Comparison of ENCODE assay signal across 15 cellular contexts in the genomic region with DNA sequence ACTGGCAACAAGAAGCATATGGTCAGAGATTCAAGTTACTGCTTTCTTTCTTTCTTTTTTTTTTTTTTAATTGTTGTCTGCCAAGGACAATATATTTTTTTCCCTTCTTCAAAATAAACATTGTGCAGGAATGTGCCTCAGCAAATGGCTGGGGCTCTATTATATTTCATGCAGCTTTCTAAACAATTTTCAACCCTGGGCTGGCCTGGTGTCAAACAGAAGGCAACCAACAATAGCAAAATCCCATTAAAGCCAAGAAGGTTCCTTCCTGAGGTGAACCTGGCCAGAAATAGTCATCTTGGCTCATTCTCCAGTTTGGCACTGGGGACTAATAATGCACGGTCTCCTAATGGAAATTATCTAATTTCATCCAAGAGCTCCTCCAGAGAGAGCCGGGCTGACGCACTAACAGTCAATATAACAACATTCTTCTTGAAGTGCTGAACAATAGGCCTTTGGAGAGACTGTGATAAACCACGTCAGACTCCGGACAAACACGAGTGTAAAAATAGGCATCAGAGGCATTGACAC. TPM values are rescaled to one million over a fixed set of nuclear protein-coding genes. Genes with fewer than 3 reads are reported as not detected.
DNase-seq lines count a peak whose midpoint lies in the region; ATAC-seq and TF ChIP-seq lines count a peak whose summit lies in the region.
"Had no signal": no experiment of that assay in that cellular context is flagged by ENCODE, and none has a peak within 500 bp of the region (broad histone marks: within the 10 kb centered on the region; RNA-seq: fewer than 3 reads in every experiment).

No MANE protein-coding gene starts in this region.

- WGBS in adrenal gland, 4 donors, result 44 to 55% (median 49%) methylated on average over 4 to 6 of the region's 6 CpGs
- WGBS in transverse colon (ENCODE audit: low coverage in 1 of 2), 2 donors, result 37 to 49% methylated on average over 6 of the region's 6 CpGs

- no peak for TF ChIP-seq EP300 in transverse colon (IDR thresholded peaks at IDR 0.05; ENCODE audit: low read depth)

- no peak for ATAC-seq in HG02970 (IDR thresholded peaks at IDR 0.05; ENCODE audit: low FRiP score, unreplicated experiment)
- no peak for ATAC-seq in natural killer cell
- ATAC-seq: stimulated activated naive CD8-positive, alpha-beta T cell treated with anti-CD3 and anti-CD28 coated beads, Interleukin-15, amount 100 ng/mL, for 72 hours had no signal

- H3K27ac Mint-ChIP-seq in MCF 10A (ENCODE audit: low read depth, unreplicated experiment) (no peak overlapping the region), natural killer cell (no peak overlapping the region)
- H3K27ac Mint-ChIP-seq: activated T-helper 1 cell treated with anti-CD3 and anti-CD28 coated beads, Interleukin-12 subunit alpha, Interleukin-12 subunit beta, Interleukin-2, Interleukin-4 antibody, amounts not matched to agents 30 ng/mL and 10 ng/mL and 1 ng/mL, durations not matched to agents 14 hours and 24 hours and 36 hours; CD4-positive, CD25-positive, alpha-beta regulatory T cell; stimulated activated naive CD8-positive, alpha-beta T cell treated with anti-CD3 and anti-CD28 coated beads, Interleukin-15, amount 100 ng/mL, for 72 hours had no signal

- BruUV-seq in MCF 10A (replicated peaks; lab: Mats Ljungman, UMichigan), result no TSS peak

- TF ChIP-seq POLR2A in adrenal gland (IDR thresholded peaks at IDR 0.05) (no peak), transverse colon (IDR thresholded peaks at IDR 0.05) (no peak)

- in situ Hi-C loops in transverse colon (cut with MboI; ENCODE audit: low pct_ligation_motif_present in 1 of 4, low pct_unique_long_range_greater_than_20kb in 1 of 4, low sequenced_read_pairs in 3 of 4), result no loop called here

- H3K27ac ChIP-seq in adrenal gland (no peak overlapping the region), transverse colon (peak overlapping the region in 3 of 4 donors; percentile 39 to 66 (median 62))

- H3K4me3 Mint-ChIP-seq in MCF 10A (ENCODE audit: unreplicated experiment), result no peak overlapping the region
- no peak overlapping the region for H3K4me3 Mint-ChIP-seq in natural killer cell
- H3K4me3 Mint-ChIP-seq: activated T-helper 1 cell treated with anti-CD3 and anti-CD28 coated beads, Interleukin-12 subunit alpha, Interleukin-12 subunit beta, Interleukin-2, Interleukin-4 antibody, amounts not matched to agents 30 ng/mL and 10 ng/mL and 1 ng/mL, durations not matched to agents 14 hours and 24 hours and 36 hours; CD4-positive, CD25-positive, alpha-beta regulatory T cell; stimulated activated naive CD8-positive, alpha-beta T cell treated with anti-CD3 and anti-CD28 coated beads, Interleukin-15, amount 100 ng/mL, for 72 hours had no signal

- H3K27me3 ChIP-seq in adrenal gland, result no peaks in the 10 kb centered on the region
- H3K27me3 ChIP-seq in transverse colon, result no peaks in the 10 kb centered on the region

- H3K9me3 ChIP-seq in adrenal gland (replicated peaks in 1 of 3), result no peaks in the 10 kb centered on the region
- no peaks in the 10 kb centered on the region for H3K9me3 ChIP-seq in transverse colon

- CTCF ChIA-PET in MCF 10A (lab: Yijun Ruan, JAX), result no interaction called here

- POLR2A ChIA-PET in MCF 10A (lab: Yijun Ruan, JAX), result no interaction called here

- no peaks in the 10 kb centered on the region for H3K4me1 Mint-ChIP-seq in MCF 10A (ENCODE audit: insufficient read depth, unreplicated experiment)
- H3K4me1 Mint-ChIP-seq in natural killer cell, result no peaks in the 10 kb centered on the region
- H3K4me1 Mint-ChIP-seq: CD4-positive, CD25-positive, alpha-beta regulatory T cell; stimulated activated naive CD8-positive, alpha-beta T cell treated with anti-CD3 and anti-CD28 coated beads, Interleukin-15, amount 100 ng/mL, for 72 hours had no signal

- H3K4me1 ChIP-seq in adrenal gland (replicated peaks in 1 of 2) (no peaks in the 10 kb centered on the region), transverse colon (peaks cover 0 to 6% (median 1%) of the 10 kb centered on the region in 4 donors)

- no peak overlapping the region for H3K4me3 ChIP-seq in adrenal gland
- H3K4me3 ChIP-seq in fibroblast of pulmonary artery (replicated peaks; ENCODE audit: low read depth, low read length), result no peak overlapping the region
- H3K4me3 ChIP-seq in transverse colon, result no peak overlapping the region

- H3K9me3 Mint-ChIP-seq in MCF 10A (ENCODE audit: unreplicated experiment), result no peaks in the 10 kb centered on the region
- H3K9me3 Mint-ChIP-seq in natural killer cell, result peaks cover 0 to 2% of the 10 kb centered on the region in 2 donors
- H3K9me3 Mint-ChIP-seq: activated T-helper 1 cell treated with anti-CD3 and anti-CD28 coated beads, Interleukin-12 subunit alpha, Interleukin-12 subunit beta, Interleukin-2, Interleukin-4 antibody, amounts not matched to agents 30 ng/mL and 10 ng/mL and 1 ng/mL, durations not matched to agents 14 hours and 24 hours and 36 hours; stimulated activated naive CD8-positive, alpha-beta T cell treated with anti-CD3 and anti-CD28 coated beads, Interleukin-15, amount 100 ng/mL, for 72 hours had no signal

- DNase-seq in adrenal gland (peak; percentile 18 to 72 (median 35)), fibroblast of pulmonary artery (ENCODE audit: low read depth) (peak; percentile 94), mucosa of gallbladder (ENCODE audit: low spot score) (peak; percentile 24), transverse colon (no peak), MCF 10A (ENCODE audit: unreplicated experiment) (no peak), natural killer cell (no peak)
- DNase-seq: activated CD4-positive, alpha-beta T cell treated with anti-CD3 and anti-CD28 coated beads for 1 hour; CD4-positive, CD25-positive, alpha-beta regulatory T cell; central memory CD4-positive, alpha-beta T cell; NCI-H1694; occipital lobe; stimulated activated CD4-positive, alpha-beta T cell treated with anti-CD3 and anti-CD28 coated beads, Interleukin-4, amount 100 ng/mL, for 24 hours; stimulated activated naive CD8-positive, alpha-beta T cell treated with anti-CD3 and anti-CD28 coated beads, Interleukin-15, amount 100 ng/mL, for 72 hours had no signal

- TF ChIP-seq CTCF in adrenal gland (IDR thresholded peaks at IDR 0.05) (no peak), fibroblast of pulmonary artery (IDR thresholded peaks at IDR 0.05; ENCODE audit: low read length, missing control alignments) (no peak), transverse colon (IDR thresholded peaks at IDR 0.05) (no peak), MCF 10A (IDR thresholded peaks at IDR 0.05; ENCODE audit: unreplicated experiment) (no peak), natural killer cell (IDR thresholded peaks at IDR 0.05) (no peak)

- H3K27me3 Mint-ChIP-seq in MCF 10A (ENCODE audit: insufficient read depth, unreplicated experiment) (no peaks in the 10 kb centered on the region), natural killer cell (ENCODE audit: low read depth in 2 of 2) (peaks cover 2 to 7% of the 10 kb centered on the region in 2 donors)
- H3K27me3 Mint-ChIP-seq: CD4-positive, CD25-positive, alpha-beta regulatory T cell; stimulated activated naive CD8-positive, alpha-beta T cell treated with anti-CD3 and anti-CD28 coated beads, Interleukin-15, amount 100 ng/mL, for 72 hours had no signal

- intact Hi-C loops in adrenal gland (cut with DNase I), result no loop called here
- intact Hi-C loops in transverse colon (cut with DNase I; ENCODE audit: low total_unique reads), result no loop called here
- intact Hi-C loops in MCF 10A (cut with micrococcal nuclease), result no loop called here
- intact Hi-C loops in natural killer cell (cut with micrococcal nuclease), result no loop called here

- H3K36me3 ChIP-seq in adrenal gland (replicated peaks in 1 of 2) (no peaks in the 10 kb centered on the region), transverse colon (no peaks in the 10 kb centered on the region)

- H3K36me3 Mint-ChIP-seq in MCF 10A (ENCODE audit: insufficient read depth, unreplicated experiment) (no peaks in the 10 kb centered on the region), natural killer cell (no peaks in the 10 kb centered on the region)
- H3K36me3 Mint-ChIP-seq: CD4-positive, CD25-positive, alpha-beta regulatory T cell had no signal

RNA-seq across cellular contexts. Expression of a gene that starts 35.7 kb away (rescaled TPM):
- total RNA-seq in adrenal gland (10 to 100 TPM in 2 of 8 donors, 1 to 10 TPM in 6; 4.5 to 13.8 (median 7.0) TPM), mucosa of gallbladder (9.8 TPM), transverse colon (10 to 100 TPM in 2 of 4 donors, 1 to 10 TPM in 2; 4.2 to 18.4 (median 9.3) TPM), MCF 10A (2022) (2.1 and 2.3 TPM in 2 replicates), natural killer cell (10 to 100 TPM in 1 of 3 donors, 1 to 10 TPM in 1, under 1 TPM in 1; 0.93 to 19.3 (median 1.0) TPM)
- 1 to 10 TPM in 2 of 3 donors, under 1 TPM in 1; 0.81 to 9.6 (median 8.1) TPM for polyA plus RNA-seq in adrenal gland
- polyA plus RNA-seq: CD4-positive, CD25-positive, alpha-beta regulatory T cell had no signal

RNA-seq across cellular contexts. Expression of a gene that starts 56.8 kb away (rescaled TPM):
- total RNA-seq in adrenal gland (10 to 100 TPM in 2 of 8 donors, 1 to 10 TPM in 6; 5.3 to 16.5 (median 8.7) TPM), mucosa of gallbladder (13.2 TPM), transverse colon (10 to 100 TPM in 3 of 4 donors, 1 to 10 TPM in 1; 10.0 to 28.8 (median 16.6) TPM), MCF 10A (2022) (0.96 and 1.5 TPM in 2 replicates), natural killer cell (1 to 10 TPM in 1 of 3 donors, under 1 TPM in 1, not detected in 1; 0.52 to 2.5 TPM)
- polyA plus RNA-seq in adrenal gland, result 10 to 100 TPM; 10.6 to 26.1 (median 12.7) TPM
- total RNA-seq: activated T-helper 1 cell treated with anti-CD3 and anti-CD28 coated beads, Interleukin-12 subunit alpha, Interleukin-12 subunit beta, Interleukin-2, Interleukin-4 antibody, amounts not matched to agents 30 ng/mL and 10 ng/mL and 1 ng/mL, durations not matched to agents 14 hours and 24 hours and 36 hours; CD4-positive, CD25-positive, alpha-beta regulatory T cell had no signal
- polyA plus RNA-seq: CD4-positive, CD25-positive, alpha-beta regulatory T cell had no signal

Comparison
In these comparisons a context has a peak if more than half of its experiments do, and no peak if none do; other contexts are left out.
1. DNase-seq: peak in adrenal gland (7 of 7), fibroblast of pulmonary artery (single experiment) and mucosa of gallbladder (single experiment); none in transverse colon (single experiment), MCF 10A (single experiment) and natural killer cell (single experiment).
2. H3K27ac ChIP-seq: peak in transverse colon (3 of 4); none in adrenal gland (0 of 5).